Comparison of ENCODE assay signal across 18 cellular contexts in the genomic region with DNA sequence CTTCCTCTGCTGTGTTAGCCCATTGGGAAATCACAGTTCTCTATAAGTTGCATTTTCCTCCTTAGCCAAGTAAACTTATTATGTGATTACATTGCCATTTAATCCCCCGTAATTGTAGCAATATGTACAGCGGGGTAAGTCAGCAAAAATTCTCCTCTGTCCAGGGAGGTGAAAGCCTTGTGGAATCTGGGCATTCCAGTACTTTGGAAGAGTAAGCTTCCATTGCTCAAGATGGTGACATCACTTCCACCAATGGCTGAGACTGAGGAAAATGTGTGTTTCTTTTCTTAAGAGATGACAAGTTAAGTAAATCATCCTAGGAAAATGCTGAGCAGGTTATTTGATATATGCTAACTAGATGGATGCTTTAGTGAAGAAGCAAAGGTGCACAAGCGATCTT.
"Had no signal": no experiment of that assay in that cellular context is flagged by ENCODE, and none has a peak within 500 bp of the region (broad histone marks: within the 10 kb centered on the region; RNA-seq: fewer than 3 reads in every experiment).

No MANE protein-coding gene starts in this region.

- H3K4me3 Mint-ChIP-seq: activated naive CD4-positive, alpha-beta T cell treated with anti-CD3 and anti-CD28 coated beads for 36 hours; activated naive CD8-positive, alpha-beta T cell treated with anti-CD3 and anti-CD28 coated beads, Interleukin-2, amount 50 U/mL, for 24 hours; memory B cell; natural killer cell treated with Interleukin-12 subunit alpha and Interleukin-12 subunit beta and Interleukin-15 and Interleukin-18, amount 100 ng/mL, for 72 hours; stimulated activated naive CD8-positive, alpha-beta T cell treated with anti-CD3 and anti-CD28 coated beads, Interleukin-15, Interleukin-2, amounts not matched to agents 100 ng/mL and 50 ng/mL, for 24 hours; type B pancreatic cell had no signal

- DNase-seq: activated CD4-positive, alpha-beta T cell treated with anti-CD3 and anti-CD28 coated beads, Interleukin-2, amount 50 U/mL, for 48 hours; activated naive CD4-positive, alpha-beta T cell treated with anti-CD3 and anti-CD28 coated beads for 36 hours; activated naive CD8-positive, alpha-beta T cell treated with anti-CD3 and anti-CD28 coated beads, Interleukin-2, amount 50 U/mL, for 24 hours; activated T-cell treated with anti-CD3 and anti-CD28 coated beads, Interleukin-2, amount 50 U/mL, for 1 hour; central memory CD4-positive, alpha-beta T cell; colonic mucosa; hippocampal formation; left ventricle myocardium inferior; psoas muscle; right lobe of liver; spleen; T-helper 9 cell had no signal

- H3K9me3 ChIP-seq: colonic mucosa, left ventricle myocardium inferior, psoas muscle, right lobe of liver, spleen had no signal

- H3K27ac ChIP-seq: colonic mucosa, left ventricle myocardium inferior, psoas muscle, right lobe of liver, spleen, VCaP had no signal

- H3K36me3 ChIP-seq: colonic mucosa, left ventricle myocardium inferior, right lobe of liver, spleen had no signal

- H3K9me3 Mint-ChIP-seq: activated naive CD4-positive, alpha-beta T cell treated with anti-CD3 and anti-CD28 coated beads for 36 hours; activated T-helper 2 cell treated with anti-CD3 and anti-CD28 coated beads, Interferon-gamma antibody, Interleukin-2, Interleukin-4, amounts not matched to agents 10 μg/mL and 5 μg/mL and 100 μg/mL, durations not matched to agents 14 hours and 24 hours and 36 hours; stimulated activated naive CD8-positive, alpha-beta T cell treated with anti-CD3 and anti-CD28 coated beads, Interleukin-15, Interleukin-2, amounts not matched to agents 100 ng/mL and 50 ng/mL, for 24 hours; type B pancreatic cell had no signal

- H3K4me1 ChIP-seq: colonic mucosa, left ventricle myocardium inferior, psoas muscle, right lobe of liver had no signal

- H3K27me3 Mint-ChIP-seq: activated naive CD8-positive, alpha-beta T cell treated with anti-CD3 and anti-CD28 coated beads, Interleukin-2, amount 50 U/mL, for 24 hours; natural killer cell treated with Interleukin-12 subunit alpha and Interleukin-12 subunit beta and Interleukin-15 and Interleukin-18, amount 100 ng/mL, for 72 hours; stimulated activated naive CD8-positive, alpha-beta T cell treated with anti-CD3 and anti-CD28 coated beads, Interleukin-15, Interleukin-2, amounts not matched to agents 100 ng/mL and 50 ng/mL, for 24 hours had no signal

- H3K27me3 ChIP-seq: colonic mucosa, right lobe of liver, spleen had no signal

- H3K4me1 Mint-ChIP-seq: activated naive CD8-positive, alpha-beta T cell treated with anti-CD3 and anti-CD28 coated beads, Interleukin-2, amount 50 U/mL, for 24 hours; memory B cell had no signal

- H3K4me3 ChIP-seq: colonic mucosa, left ventricle myocardium inferior, psoas muscle, right lobe of liver, spleen had no signal

- H3K36me3 Mint-ChIP-seq: memory B cell; natural killer cell treated with Interleukin-12 subunit alpha and Interleukin-12 subunit beta and Interleukin-15 and Interleukin-18, amount 100 ng/mL, for 72 hours; type B pancreatic cell had no signal

- H3K27ac Mint-ChIP-seq: activated naive CD4-positive, alpha-beta T cell treated with anti-CD3 and anti-CD28 coated beads for 36 hours; activated naive CD8-positive, alpha-beta T cell treated with anti-CD3 and anti-CD28 coated beads, Interleukin-2, amount 50 U/mL, for 24 hours; activated T-helper 2 cell treated with anti-CD3 and anti-CD28 coated beads, Interferon-gamma antibody, Interleukin-2, Interleukin-4, amounts not matched to agents 10 μg/mL and 5 μg/mL and 100 μg/mL, durations not matched to agents 14 hours and 24 hours and 36 hours; memory B cell; natural killer cell treated with Interleukin-12 subunit alpha and Interleukin-12 subunit beta and Interleukin-15 and Interleukin-18, amount 100 ng/mL, for 72 hours; stimulated activated naive CD8-positive, alpha-beta T cell treated with anti-CD3 and anti-CD28 coated beads, Interleukin-15, Interleukin-2, amounts not matched to agents 100 ng/mL and 50 ng/mL, for 24 hours; type B pancreatic cell had no signal
